In the genomic region with DNA sequence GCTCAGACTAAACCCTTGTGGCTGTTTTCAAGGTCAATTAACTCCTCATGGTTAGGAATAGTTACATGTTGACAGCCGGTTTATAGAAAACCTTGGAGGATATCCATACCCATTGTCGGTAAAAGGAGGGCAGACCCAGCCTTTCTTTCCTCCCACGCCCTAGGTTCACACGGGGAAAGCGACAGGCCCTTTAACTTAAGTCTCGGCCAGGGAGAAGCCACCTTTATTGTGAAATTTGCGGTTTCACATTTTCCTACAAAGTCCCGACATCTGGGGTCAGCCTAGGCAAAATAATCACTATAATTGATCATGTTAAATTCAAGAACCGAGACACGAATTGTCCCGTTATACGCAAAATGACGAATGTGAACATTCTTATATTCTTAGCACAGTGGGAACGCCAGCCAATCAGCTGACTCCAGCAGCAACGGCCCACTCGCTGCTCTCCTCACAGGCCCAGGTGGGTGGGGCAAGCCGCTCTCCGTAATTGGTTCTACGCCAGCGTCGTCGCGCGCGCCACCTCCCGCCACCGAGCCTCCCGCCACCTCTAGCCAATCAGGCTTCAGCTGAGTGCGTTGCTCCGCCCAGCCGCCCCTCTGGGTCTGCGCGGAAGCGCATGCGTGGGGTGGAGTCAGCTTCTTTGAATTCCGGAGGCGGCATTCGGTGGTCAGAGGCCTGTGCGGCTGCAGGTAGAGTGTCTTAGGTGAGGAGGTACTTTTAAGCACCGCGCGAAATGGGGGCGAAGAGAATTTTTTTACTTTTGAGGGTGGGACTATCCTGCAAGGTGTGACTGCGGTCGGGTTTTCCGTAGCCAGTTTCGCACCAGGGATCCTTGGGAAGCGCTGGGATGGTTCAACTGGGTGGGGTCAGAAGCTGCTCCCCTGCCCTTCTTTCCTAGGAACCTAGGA, we compare ENCODE assay signal across 8 cellular contexts. TPM values are rescaled to one million over a fixed set of nuclear protein-coding genes. Genes with fewer than 3 reads are reported as not detected.
DNase-seq lines count a peak whose midpoint lies in the region; ATAC-seq, FAIRE-seq and TF ChIP-seq lines count a peak whose summit lies in the region.

A gene with protein sequence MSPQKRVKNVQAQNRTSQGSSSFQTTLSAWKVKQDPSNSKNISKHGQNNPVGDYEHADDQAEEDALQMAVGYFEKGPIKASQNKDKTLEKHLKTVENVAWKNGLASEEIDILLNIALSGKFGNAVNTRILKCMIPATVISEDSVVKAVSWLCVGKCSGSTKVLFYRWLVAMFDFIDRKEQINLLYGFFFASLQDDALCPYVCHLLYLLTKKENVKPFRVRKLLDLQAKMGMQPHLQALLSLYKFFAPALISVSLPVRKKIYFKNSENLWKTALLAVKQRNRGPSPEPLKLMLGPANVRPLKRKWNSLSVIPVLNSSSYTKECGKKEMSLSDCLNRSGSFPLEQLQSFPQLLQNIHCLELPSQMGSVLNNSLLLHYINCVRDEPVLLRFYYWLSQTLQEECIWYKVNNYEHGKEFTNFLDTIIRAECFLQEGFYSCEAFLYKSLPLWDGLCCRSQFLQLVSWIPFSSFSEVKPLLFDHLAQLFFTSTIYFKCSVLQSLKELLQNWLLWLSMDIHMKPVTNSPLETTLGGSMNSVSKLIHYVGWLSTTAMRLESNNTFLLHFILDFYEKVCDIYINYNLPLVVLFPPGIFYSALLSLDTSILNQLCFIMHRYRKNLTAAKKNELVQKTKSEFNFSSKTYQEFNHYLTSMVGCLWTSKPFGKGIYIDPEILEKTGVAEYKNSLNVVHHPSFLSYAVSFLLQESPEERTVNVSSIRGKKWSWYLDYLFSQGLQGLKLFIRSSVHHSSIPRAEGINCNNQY (plus strand): TSS at position 659 of the 908 bp plus-strand sequence. CDS start 2,867 bp downstream, outside the sequence.

- CTCF ChIA-PET in activated naive CD4-positive, alpha-beta T cell treated with anti-CD3 and anti-CD28 coated beads for 36 hours (lab: Charles Lee) = no interaction called here

- H3K9me3 ChIP-seq in neuron (ENCODE audit: low read length) = no peaks in the 10 kb centered on the region

- peak within 1 kb of the TSS; percentile 92 for H3K4me3 Mint-ChIP-seq in activated naive CD4-positive, alpha-beta T cell treated with anti-CD3 and anti-CD28 coated beads for 36 hours

- TF ChIP-seq CTCF in GM06990 (IDR thresholded peaks at IDR 0.05; ENCODE audit: insufficient read depth, low read length, poor library complexity, severe bottlenecking) (no peak), NB4 (IDR thresholded peaks at IDR 0.05; ENCODE audit: low read depth, low read length) (no peak)

- peaks cover 13% of the 10 kb centered on the region for H3K36me3 Mint-ChIP-seq in activated naive CD4-positive, alpha-beta T cell treated with anti-CD3 and anti-CD28 coated beads for 36 hours (ENCODE audit: low read depth)

- peak within 1 kb of the TSS; percentile 49 for H2AFZ ChIP-seq in neuron (ENCODE audit: low read depth, low read length)

- DNase-seq in GM06990 (ENCODE audit: extremely low read depth, insufficient read length) = peak; percentile 95
- DNase-seq in NB4 (ENCODE audit: low read depth) = peak; percentile 95
- peak; percentile 91 for DNase-seq in SK-N-DZ (ENCODE audit: low spot score)
- peak; percentile 95 for DNase-seq in activated naive CD4-positive, alpha-beta T cell treated with anti-CD3 and anti-CD28 coated beads for 36 hours
- DNase-seq in frontal cortex (ENCODE audit: low spot score in 2 of 2) = peak; percentile 76 to 85
- peak; percentile 73 for DNase-seq in stromal cell of bone marrow (ENCODE audit: low read depth)

- H3K36me3 ChIP-seq in GM06990 (ENCODE audit: control insufficient read depth, insufficient read depth, low read length) (no peaks in the 10 kb centered on the region), neuron (ENCODE audit: insufficient read depth, low read length) (peaks cover 6% of the 10 kb centered on the region)

- peak within 1 kb of the TSS; percentile 63 for H3K4me3 ChIP-seq in GM06990 (replicated peaks; ENCODE audit: low read depth, low read length)
- H3K4me3 ChIP-seq in NB4 (ENCODE audit: low read depth, low read length) = peak within 1 kb of the TSS; percentile 96
- H3K4me3 ChIP-seq in neuron (ENCODE audit: low read length) = peak within 1 kb of the TSS; percentile 72

- peak; percentile 54 for TF ChIP-seq POLR2A in NB4 (IDR thresholded peaks at IDR 0.05; ENCODE audit: extremely low read depth, insufficient read length)

- peaks cover 22% of the 10 kb centered on the region for H3K4me1 Mint-ChIP-seq in activated naive CD4-positive, alpha-beta T cell treated with anti-CD3 and anti-CD28 coated beads for 36 hours (ENCODE audit: low read depth)

- H3K9me3 Mint-ChIP-seq in activated naive CD4-positive, alpha-beta T cell treated with anti-CD3 and anti-CD28 coated beads for 36 hours = no peaks in the 10 kb centered on the region

- peaks cover 7% of the 10 kb centered on the region for H3K4me1 ChIP-seq in neuron (ENCODE audit: insufficient read depth, low read length)

- intact Hi-C loops in activated naive CD4-positive, alpha-beta T cell treated with anti-CD3 and anti-CD28 coated beads for 36 hours (cut with micrococcal nuclease) = loop anchor here (1.0 to 5.0 kb wide), 9 partner anchors 45 to 311 kb away; a partner anchor contains a TSS

- H3K27me3 Mint-ChIP-seq in activated naive CD4-positive, alpha-beta T cell treated with anti-CD3 and anti-CD28 coated beads for 36 hours (ENCODE audit: low read depth) = no peaks in the 10 kb centered on the region

- peak; percentile 99 for ATAC-seq in HG02571 (IDR thresholded peaks at IDR 0.05; ENCODE audit: unreplicated experiment)

- peak within 1 kb of the TSS; percentile 86 for H3K27ac Mint-ChIP-seq in activated naive CD4-positive, alpha-beta T cell treated with anti-CD3 and anti-CD28 coated beads for 36 hours

- no peak for FAIRE-seq in frontal cortex (lab: Jason Lieb, UNC)

- H3K27me3 ChIP-seq in GM06990 (replicated peaks; ENCODE audit: control insufficient read depth, insufficient read depth, low read length) = no peaks in the 10 kb centered on the region
- no peaks in the 10 kb centered on the region for H3K27me3 ChIP-seq in neuron (ENCODE audit: insufficient read depth, low read length)

RNA-seq across cellular contexts. Expression of the gene that starts here (rescaled TPM):
- 17.7 and 27.6 TPM in 2 replicates for polyA plus RNA-seq in SK-N-DZ (2014; cell fraction: cytosol; rRNA removed)
- polyA plus RNA-seq in SK-N-DZ (2014; cell fraction: nucleus; rRNA removed) = 18.6 and 24.3 TPM in 2 replicates
- 10 to 100 TPM; 19.1 to 20.4 TPM for total RNA-seq in activated naive CD4-positive, alpha-beta T cell treated with anti-CD3 and anti-CD28 coated beads for 36 hours
- total RNA-seq in frontal cortex = 7.7 TPM

Comparison
In these comparisons a context has a peak if more than half of its experiments do, and no peak if none do; other contexts are left out.
1. Peak in every context shown above with its lines: DNase-seq, ATAC-seq and H3K4me3 ChIP-seq.